Comparison of ENCODE assay signal across 16 cellular contexts in the genomic region with DNA sequence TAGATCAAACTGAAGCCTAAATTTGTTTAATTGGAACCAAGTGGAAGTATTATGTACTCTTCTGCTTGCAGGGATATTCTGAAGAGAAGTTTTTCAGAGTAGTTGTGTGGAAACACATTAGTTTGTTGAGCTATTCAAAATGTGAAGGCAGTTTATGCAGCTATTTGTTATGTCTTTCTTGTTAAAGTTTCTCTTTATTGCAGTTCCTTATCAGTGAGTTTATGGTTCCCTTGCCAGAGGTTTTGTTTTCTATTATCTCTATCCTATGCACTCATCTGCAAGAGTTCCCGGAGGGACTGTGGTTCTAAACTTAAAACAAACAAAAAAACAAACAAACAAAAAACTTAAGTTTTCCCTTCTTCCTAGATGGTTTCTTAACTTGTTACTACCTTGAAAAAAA.
"Had no signal": no experiment of that assay in that cellular context is flagged by ENCODE, and none has a peak within 500 bp of the region (broad histone marks: within the 10 kb centered on the region; RNA-seq: fewer than 3 reads in every experiment).

No MANE protein-coding gene starts in this region.

- H3K4me3 Mint-ChIP-seq: activated naive CD8-positive, alpha-beta T cell treated with anti-CD3 and anti-CD28 coated beads, Interleukin-2, amount 10 ng/mL, durations not matched to agents 7 days and 5 days; neural progenitor cell had no signal

- H3K9me3 Mint-ChIP-seq: activated naive CD8-positive, alpha-beta T cell treated with anti-CD3 and anti-CD28 coated beads, Interleukin-2, amount 10 ng/mL, durations not matched to agents 7 days and 5 days; neural progenitor cell had no signal

- DNase-seq: activated CD4-positive, alpha-beta T cell treated with anti-CD3 and anti-CD28 coated beads, Interleukin-2, amount 50 U/mL, for 1 hour; activated naive CD4-positive, alpha-beta T cell; activated naive CD8-positive, alpha-beta T cell treated with anti-CD3 and anti-CD28 coated beads, Interleukin-2, amount 10 ng/mL, durations not matched to agents 7 days and 5 days; aorta; esophagus squamous epithelium; foreskin fibroblast; glutamatergic neuron; left cardiac atrium; midbrain; ovary; sigmoid colon; spleen; tibial artery had no signal

- H3K27ac ChIP-seq: esophagus squamous epithelium, neural progenitor cell, ovary, sigmoid colon, spleen, tibial artery had no signal

- H3K4me3 ChIP-seq: esophagus squamous epithelium, lung, neural progenitor cell, ovary, sigmoid colon, spleen, tibial artery had no signal

- H3K9me3 ChIP-seq: esophagus squamous epithelium, ovary, sigmoid colon, spleen, tibial artery had no signal

- H3K27me3 ChIP-seq: esophagus squamous epithelium, neural progenitor cell, ovary, sigmoid colon, spleen, tibial artery had no signal

- H3K27ac Mint-ChIP-seq: activated naive CD8-positive, alpha-beta T cell treated with anti-CD3 and anti-CD28 coated beads, Interleukin-2, amount 10 ng/mL, durations not matched to agents 7 days and 5 days had no signal

- H3K4me1 ChIP-seq: sigmoid colon, spleen, tibial artery had no signal

- ATAC-seq: activated CD4-positive, CD25-positive, alpha-beta regulatory T cell treated with anti-CD3 and anti-CD28 coated beads, Interleukin-2, amount 50 U/mL, for 24 hours; left cardiac atrium had no signal

- H3K27me3 Mint-ChIP-seq: activated naive CD8-positive, alpha-beta T cell treated with anti-CD3 and anti-CD28 coated beads, Interleukin-2, amount 10 ng/mL, durations not matched to agents 7 days and 5 days had no signal

- H3K36me3 ChIP-seq: ovary had no signal
